ENCODE assay signal across 27 cellular contexts in the genomic region with DNA sequence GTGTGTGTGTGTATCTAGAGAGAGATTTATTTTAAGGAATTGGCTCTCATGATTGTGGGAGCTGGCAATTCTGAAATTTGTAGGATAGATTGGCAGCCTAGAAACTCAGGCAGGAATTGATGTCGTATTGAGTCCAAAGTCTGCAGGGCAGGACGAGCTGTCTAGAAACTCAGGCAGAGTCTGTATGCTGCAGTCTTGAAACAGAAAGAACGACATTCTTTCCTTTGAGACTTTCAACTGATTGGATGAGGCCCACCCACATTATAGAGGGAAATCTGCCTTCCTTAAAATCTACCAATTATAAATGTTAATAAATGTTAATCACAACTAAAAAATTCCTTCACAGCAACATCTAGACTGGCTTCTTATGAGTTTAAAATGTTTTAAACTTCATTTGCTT.
"Had no signal": no experiment of that assay in that cellular context is flagged by ENCODE, and none has a peak within 500 bp of the region (broad histone marks: within the 10 kb centered on the region; RNA-seq: fewer than 3 reads in every experiment).

No MANE protein-coding gene starts in this region.

- H3K79me2 ChIP-seq: parathyroid adenoma had no signal

- H3K4me3 ChIP-seq: neural progenitor cell, ovary, psoas muscle, right lobe of liver, sigmoid colon, smooth muscle cell, spleen, suprapubic skin, testis, tibial nerve, upper lobe of left lung, vagina had no signal

- H3K27me3 ChIP-seq: neural progenitor cell, ovary, right lobe of liver, sigmoid colon, spleen, suprapubic skin, testis, tibial nerve, upper lobe of left lung, vagina had no signal

- H3K4me2 ChIP-seq: neural progenitor cell, smooth muscle cell had no signal

- H3K36me3 ChIP-seq: neural progenitor cell, ovary, right lobe of liver, sigmoid colon, spleen, suprapubic skin, tibial nerve, upper lobe of left lung, vagina had no signal

- H3K4me1 ChIP-seq: neural progenitor cell, parathyroid adenoma, psoas muscle, right lobe of liver, sigmoid colon, spleen, suprapubic skin, testis, tibial nerve, upper lobe of left lung, vagina had no signal

- DNase-seq: natural killer cell; occipital lobe; ovary; posterior cingulate gyrus; psoas muscle; right cardiac atrium; right lobe of liver; sigmoid colon; spleen; stimulated activated CD4-positive, alpha-beta T cell treated with anti-CD3 and anti-CD28 coated beads, Interleukin-12 subunit alpha, Interleukin-12 subunit beta, amount 100 ng/mL, for 4 hours; stimulated activated CD4-positive, alpha-beta T cell treated with anti-CD3 and anti-CD28 coated beads, Interleukin-1b, Interleukin-23, amount 100 ng/mL, for 48 hours; stimulated activated CD4-positive, alpha-beta T cell treated with anti-CD3 and anti-CD28 coated beads, Interleukin-4, amount 100 ng/mL, for 1 hour; stimulated activated CD4-positive, alpha-beta T cell treated with anti-CD3 and anti-CD28 coated beads, Interleukin-4, amount 100 ng/mL, for 4 hours; stimulated activated CD8-positive, alpha-beta memory T cell treated with anti-CD3 and anti-CD28 coated beads, Interleukin-4, amount 100 ng/mL, for 48 hours; stimulated activated naive CD4-positive, alpha-beta T cell; stimulated activated naive CD8-positive, alpha-beta T cell treated with anti-CD3 and anti-CD28 coated beads, Interleukin-15, amount 100 ng/mL, for 72 hours; stimulated activated naive CD8-positive, alpha-beta T cell treated with anti-CD3 and anti-CD28 coated beads, Interleukin-15, Interleukin-2, amounts not matched to agents 100 U/mL and 50 U/mL, for 24 hours; substantia nigra; testis; upper lobe of left lung had no signal

- ATAC-seq: natural killer cell; psoas muscle; right cardiac atrium; stimulated activated memory B cell treated with anti-CD40 and anti-IgM and Interleukin-4, amounts not matched to agents 10 μg/mL and 1 μg/mL and 100 μg/mL, for 72 hours; stimulated activated naive CD8-positive, alpha-beta T cell treated with anti-CD3 and anti-CD28 coated beads, Interleukin-15, amount 100 ng/mL, for 72 hours; stimulated activated naive CD8-positive, alpha-beta T cell treated with anti-CD3 and anti-CD28 coated beads, Interleukin-15, Interleukin-2, amounts not matched to agents 100 U/mL and 50 U/mL, for 24 hours had no signal

- H3K9ac ChIP-seq: neural progenitor cell, parathyroid adenoma had no signal

- H3K9me3 ChIP-seq: ovary, psoas muscle, right lobe of liver, sigmoid colon, spleen, suprapubic skin, testis, tibial nerve, upper lobe of left lung, vagina had no signal

- H3K27ac ChIP-seq: neural progenitor cell, ovary, parathyroid adenoma, psoas muscle, right lobe of liver, sigmoid colon, spleen, suprapubic skin, testis, tibial nerve, upper lobe of left lung, vagina had no signal

- H2AFZ ChIP-seq: neural progenitor cell, parathyroid adenoma had no signal
